In genomic region chr17:75536401-75536800, GRCh38 we compare ENCODE assay signal across 16 cellular contexts. TPM values are rescaled to one million over a fixed set of nuclear protein-coding genes. Genes with fewer than 3 reads are reported as not detected.
DNase-seq lines count a peak whose midpoint lies in the region; ATAC-seq and TF ChIP-seq lines count a peak whose summit lies in the region.
"Had no signal": no experiment of that assay in that cellular context is flagged by ENCODE, and none has a peak within 500 bp of the region (broad histone marks: within the 10 kb centered on the region; RNA-seq: fewer than 3 reads in every experiment).

No MANE protein-coding gene starts in this region.

- H3K4me1 Mint-ChIP-seq in activated naive CD4-positive, alpha-beta T cell treated with anti-CD3 and anti-CD28 coated beads, Interleukin-2, amount 50 U/mL, for 24 hours = peaks cover 25% of the 10 kb centered on the region
- peaks cover 54 to 59% of the 10 kb centered on the region in 2 donors for H3K4me1 Mint-ChIP-seq in immature natural killer cell

- no peak for TF ChIP-seq EP300 in upper lobe of left lung (IDR thresholded peaks at IDR 0.05)

- H3K36me3 Mint-ChIP-seq in activated naive CD4-positive, alpha-beta T cell treated with anti-CD3 and anti-CD28 coated beads, Interleukin-2, amount 50 U/mL, for 24 hours = no peaks in the 10 kb centered on the region
- H3K36me3 Mint-ChIP-seq in immature natural killer cell = peaks cover 5 to 12% (median 7%) of the 10 kb centered on the region in 3 donors

- WGBS in upper lobe of left lung, 2 donors = 73 to 91% methylated on average over 7 to 8 of the region's 8 CpGs

- H3K27ac ChIP-seq in upper lobe of left lung = peak overlapping the region; percentile 55 to 64 (median 61)

- peaks cover 0 to 14% (median 0%) of the 10 kb centered on the region in 4 donors for H3K36me3 ChIP-seq in upper lobe of left lung

- H3K27ac Mint-ChIP-seq in activated naive CD4-positive, alpha-beta T cell treated with anti-CD3 and anti-CD28 coated beads, Interleukin-2, amount 50 U/mL, for 24 hours = peak overlapping the region; percentile 46
- H3K27ac Mint-ChIP-seq in immature natural killer cell = peak overlapping the region; percentile 92 to 99 (median 98)

- no peak overlapping the region for H3K4me3 ChIP-seq in upper lobe of left lung

- H3K27me3 Mint-ChIP-seq in activated naive CD4-positive, alpha-beta T cell treated with anti-CD3 and anti-CD28 coated beads, Interleukin-2, amount 50 U/mL, for 24 hours = no peaks in the 10 kb centered on the region
- peaks cover 0 to 11% (median 11%) of the 10 kb centered on the region in 3 donors for H3K27me3 Mint-ChIP-seq in immature natural killer cell (ENCODE audit: low read depth in 3 of 3)
- H3K27me3 Mint-ChIP-seq: CD4-positive, alpha-beta T cell; IgD-negative memory B cell had no signal

- TF ChIP-seq POLR2A in upper lobe of left lung (IDR thresholded peaks at IDR 0.05) = no peak

- no peaks in the 10 kb centered on the region for H3K9me3 Mint-ChIP-seq in activated naive CD4-positive, alpha-beta T cell treated with anti-CD3 and anti-CD28 coated beads, Interleukin-2, amount 50 U/mL, for 24 hours
- no peaks in the 10 kb centered on the region for H3K9me3 Mint-ChIP-seq in immature natural killer cell
- H3K9me3 Mint-ChIP-seq: CD4-positive, alpha-beta T cell; H9; IgD-negative memory B cell had no signal

- no peaks in the 10 kb centered on the region for H3K9me3 ChIP-seq in upper lobe of left lung

- DNase-seq in activated naive CD4-positive, alpha-beta T cell (lab: John Stamatoyannopoulos, UW) = no peak
- peak; percentile 16 for DNase-seq in NCI-H82 treated with DMSO at 0.1 percent for 48 hours (lab: John Stamatoyannopoulos, UW; ENCODE audit: unreplicated experiment)
- no peak for DNase-seq in immature natural killer cell
- no peak for DNase-seq in upper lobe of left lung
- DNase-seq in NCI-H187 treated with DMSO at 0.1 percent for 48 hours (lab: John Stamatoyannopoulos, UW) = no peak
- DNase-seq in HK-2 (ENCODE audit: unreplicated experiment) = no peak
- DNase-seq: CD4-positive, alpha-beta T cell; H9; NCI-H1417; NCI-H2029 treated with DMSO at 0.1 percent for 48 hours; NCI-H524; SIG-M5 had no signal

- ATAC-seq in upper lobe of left lung (ENCODE audit: low FRiP score in 2 of 2) = no peak
- ATAC-seq in GM21515 (IDR thresholded peaks at IDR 0.05; ENCODE audit: unreplicated experiment) = no peak

- no peaks in the 10 kb centered on the region for H3K27me3 ChIP-seq in upper lobe of left lung

- no peak overlapping the region for H3K4me3 Mint-ChIP-seq in activated naive CD4-positive, alpha-beta T cell treated with anti-CD3 and anti-CD28 coated beads, Interleukin-2, amount 50 U/mL, for 24 hours
- H3K4me3 Mint-ChIP-seq in immature natural killer cell = peak overlapping the region; percentile 4 to 58 (median 56)
- H3K4me3 Mint-ChIP-seq: CD4-positive, alpha-beta T cell; H9 had no signal

- peaks cover 0 to 42% (median 17%) of the 10 kb centered on the region in 4 donors for H3K4me1 ChIP-seq in upper lobe of left lung

- TF ChIP-seq CTCF in upper lobe of left lung (IDR thresholded peaks at IDR 0.05) = no peak

RNA-seq across cellular contexts. Expression of gene LLGL2, which starts 10.9 kb away (rescaled TPM):
- polyA plus RNA-seq in immature natural killer cell = 100 to 1,000 TPM in 1 of 3 donors, 10 to 100 TPM in 2; 81.2 to 137 (median 84.4) TPM
- 100 to 1,000 TPM; 113 to 256 (median 175) TPM for total RNA-seq in upper lobe of left lung

RNA-seq across cellular contexts. Expression of gene TSEN54, which starts 20.1 kb away (rescaled TPM):
- polyA plus RNA-seq in immature natural killer cell = 100 to 1,000 TPM; 205 to 238 (median 209) TPM
- 100 to 1,000 TPM in 2 of 6 donors, 10 to 100 TPM in 4; 19.5 to 125 (median 31.3) TPM for total RNA-seq in upper lobe of left lung

RNA-seq across cellular contexts. Expression of gene CASKIN2, which starts 21.1 kb away (rescaled TPM):
- not detected for polyA plus RNA-seq in immature natural killer cell
- total RNA-seq in upper lobe of left lung = 100 to 1,000 TPM in 1 of 6 donors, 10 to 100 TPM in 5; 24.1 to 113 (median 48.5) TPM
- polyA plus RNA-seq: IgD-negative memory B cell had no signal

RNA-seq across cellular contexts. Expression of gene MYO15B, which starts 51.2 kb away (rescaled TPM):
- 1 to 10 TPM in 2 of 3 donors, under 1 TPM in 1; 0.76 to 3.0 (median 2.6) TPM for polyA plus RNA-seq in immature natural killer cell
- total RNA-seq in upper lobe of left lung = 100 to 1,000 TPM in 4 of 6 donors, 10 to 100 TPM in 2; 89.8 to 592 (median 183) TPM
- total RNA-seq: RPMI7951 had no signal
